In the genomic region with DNA sequence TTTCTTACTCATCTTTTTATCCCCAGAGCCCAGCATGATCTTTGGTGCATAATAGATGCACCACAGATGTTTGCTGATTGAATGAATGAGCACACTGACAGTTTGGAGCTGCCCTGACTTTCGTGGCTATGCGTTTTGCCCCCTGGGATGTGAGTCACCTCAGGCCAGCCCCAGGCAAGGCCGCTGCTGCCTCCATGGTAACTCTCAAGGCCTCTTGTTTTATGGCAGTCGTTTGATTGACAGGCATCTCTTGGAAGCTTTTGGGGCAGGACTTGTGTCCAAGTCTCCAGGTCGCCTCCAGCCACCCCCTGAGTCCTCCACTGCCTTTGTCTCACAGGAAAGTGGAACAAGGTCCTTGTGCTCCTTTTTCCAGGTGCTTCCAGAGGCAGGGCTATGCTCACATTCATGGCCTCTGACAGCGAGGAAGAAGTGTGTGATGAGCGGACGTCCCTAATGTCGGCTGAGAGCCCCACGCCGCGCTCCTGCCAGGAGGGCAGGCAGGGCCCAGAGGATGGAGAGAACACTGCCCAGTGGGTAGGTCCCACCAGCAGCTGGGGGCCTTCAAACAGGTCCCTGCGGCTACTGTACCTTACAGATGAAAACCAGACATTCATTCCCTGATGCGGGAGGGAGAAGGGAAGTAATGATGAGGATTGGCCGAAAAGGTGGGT, we compare ENCODE assay signal across 1 cellular context.
TF ChIP-seq lines count a peak whose summit lies in the region.

No MANE protein-coding gene starts in this region.

TF ChIP-seq in HepG2, 621 proteins besides CTCF, POLR2A, EP300 and RAD21:
- TF ChIP-seq ZNF101 (CRISPR knock-in tag; IDR thresholded peaks at IDR 0.05; ENCODE audit: borderline replicate concordance, low read depth) (no peak), ZMYM2 (CRISPR knock-in tag; IDR thresholded peaks at IDR 0.05) (no peak), ZNF18 (CRISPR knock-in tag; IDR thresholded peaks at IDR 0.05; ENCODE audit: insufficient replicate concordance) (no peak), KLF13 (CRISPR knock-in tag; IDR thresholded peaks at IDR 0.05) (no peak), THRA (CRISPR knock-in tag; IDR thresholded peaks at IDR 0.05; ENCODE audit: borderline replicate concordance) (no peak), EEA1 (CRISPR knock-in tag; IDR thresholded peaks at IDR 0.05; ENCODE audit: borderline replicate concordance) (no peak), ISL2 (CRISPR knock-in tag; IDR thresholded peaks at IDR 0.05) (no peak)
- TF ChIP-seq, protein P1, sequence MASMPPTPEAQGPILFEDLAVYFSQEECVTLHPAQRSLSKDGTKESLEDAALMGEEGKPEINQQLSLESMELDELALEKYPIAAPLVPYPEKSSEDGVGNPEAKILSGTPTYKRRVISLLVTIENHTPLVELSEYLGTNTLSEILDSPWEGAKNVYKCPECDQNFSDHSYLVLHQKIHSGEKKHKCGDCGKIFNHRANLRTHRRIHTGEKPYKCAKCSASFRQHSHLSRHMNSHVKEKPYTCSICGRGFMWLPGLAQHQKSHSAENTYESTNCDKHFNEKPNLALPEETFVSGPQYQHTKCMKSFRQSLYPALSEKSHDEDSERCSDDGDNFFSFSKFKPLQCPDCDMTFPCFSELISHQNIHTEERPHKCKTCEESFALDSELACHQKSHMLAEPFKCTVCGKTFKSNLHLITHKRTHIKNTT (CRISPR knock-in tag; IDR thresholded peaks at IDR 0.05) = no peak
- TF ChIP-seq, protein P2, sequence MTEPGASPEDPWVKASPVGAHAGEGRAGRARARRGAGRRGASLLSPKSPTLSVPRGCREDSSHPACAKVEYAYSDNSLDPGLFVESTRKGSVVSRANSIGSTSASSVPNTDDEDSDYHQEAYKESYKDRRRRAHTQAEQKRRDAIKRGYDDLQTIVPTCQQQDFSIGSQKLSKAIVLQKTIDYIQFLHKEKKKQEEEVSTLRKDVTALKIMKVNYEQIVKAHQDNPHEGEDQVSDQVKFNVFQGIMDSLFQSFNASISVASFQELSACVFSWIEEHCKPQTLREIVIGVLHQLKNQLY (CRISPR knock-in tag; IDR thresholded peaks at IDR 0.05) = no peak
TF ChIP-seq in HepG2: peak in this region for 0.
